26 cellular contexts compared by ENCODE assay signal in genomic region chr10:83941189-83941588, GRCh38.
"Had no signal": no experiment of that assay in that cellular context is flagged by ENCODE, and none has a peak within 500 bp of the region (broad histone marks: within the 10 kb centered on the region; RNA-seq: fewer than 3 reads in every experiment).

No MANE protein-coding gene starts in this region.

- H3K27ac ChIP-seq: colonic mucosa, coronary artery, dorsolateral prefrontal cortex, epithelial cell of prostate, esophagus squamous epithelium, foreskin keratinocyte, gastrocnemius medialis, gastroesophageal sphincter, heart left ventricle, heart right ventricle had no signal

- H3K36me3 ChIP-seq: colonic mucosa, esophagus squamous epithelium, gastrocnemius medialis, gastroesophageal sphincter, heart left ventricle, heart right ventricle had no signal

- H3K4me1 ChIP-seq: colonic mucosa, esophagus squamous epithelium, foreskin keratinocyte, gastrocnemius medialis, gastroesophageal sphincter, heart left ventricle had no signal

- ATAC-seq: effector memory CD8-positive, alpha-beta T cell; esophagus mucosa; foreskin keratinocyte; gastrocnemius medialis; gastroesophageal sphincter; heart left ventricle; heart right ventricle had no signal

- DNase-seq: colonic mucosa; cortex of kidney; dermis blood vessel endothelial cell; dorsolateral prefrontal cortex; effector CD4-positive, alpha-beta T cell; effector CD8-positive, alpha-beta T cell; effector memory CD4-positive, alpha-beta T cell; effector memory CD8-positive, alpha-beta T cell; endodermal cell; erythroblast; esophagus squamous epithelium; foreskin fibroblast; foreskin keratinocyte; foreskin melanocyte; gastrocnemius medialis; glutamatergic neuron; head of caudate nucleus; heart left ventricle; heart right ventricle had no signal

- FAIRE-seq: colon, endometrium, endothelial cell of umbilical vein had no signal

- H3K9me3 ChIP-seq: colonic mucosa, esophagus squamous epithelium, gastrocnemius medialis, gastroesophageal sphincter, heart left ventricle, heart right ventricle had no signal

- H3K27me3 ChIP-seq: colonic mucosa, esophagus squamous epithelium, foreskin keratinocyte, gastrocnemius medialis had no signal

- H3K4me3 ChIP-seq: colonic mucosa, coronary artery, dorsolateral prefrontal cortex, esophagus squamous epithelium, gastrocnemius medialis, gastroesophageal sphincter, heart left ventricle, heart right ventricle had no signal
